2 cellular contexts compared by ENCODE assay signal in the genomic region with DNA sequence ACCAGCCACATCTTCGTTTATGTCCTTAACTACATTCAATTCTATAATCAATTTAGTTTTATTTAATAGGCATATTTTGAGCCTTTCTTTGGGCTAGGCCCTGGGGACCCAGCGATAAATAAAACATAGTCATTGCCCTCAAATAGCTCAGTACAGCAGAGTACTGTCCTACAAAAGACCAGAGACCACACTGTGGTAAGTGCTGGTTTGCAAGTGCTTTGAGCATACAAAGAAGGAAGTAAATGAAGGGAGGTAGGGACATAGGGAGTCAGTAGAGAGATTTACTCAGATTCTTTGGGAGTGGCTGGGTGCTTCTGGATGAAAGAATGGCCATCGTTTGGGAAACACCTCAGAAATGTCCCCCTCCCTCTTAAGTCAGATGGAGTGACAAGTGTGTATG.
TF ChIP-seq lines count a peak whose summit lies in the region.

No MANE protein-coding gene starts in this region.

TF ChIP-seq in GM23338, 12 proteins besides CTCF, POLR2A, EP300 and RAD21 (continues in another document):
- TF ChIP-seq ETS1 (IDR thresholded peaks at IDR 0.05) (no peak), NANOG (IDR thresholded peaks at IDR 0.05; ENCODE audit: borderline replicate concordance) (no peak), REST (IDR thresholded peaks at IDR 0.05; ENCODE audit: unreplicated experiment) (no peak), ZNF462 (CRISPR knock-in tag; IDR thresholded peaks at IDR 0.05) (no peak), EZH2 (IDR thresholded peaks at IDR 0.05; ENCODE audit: low read depth, unreplicated experiment) (no peak), EZH2phosphoT487 (IDR thresholded peaks at IDR 0.05; ENCODE audit: unreplicated experiment) (no peak), ZNF331 (CRISPR knock-in tag; IDR thresholded peaks at IDR 0.05; ENCODE audit: low read depth) (no peak), JUNB (IDR thresholded peaks at IDR 0.05; ENCODE audit: unreplicated experiment) (no peak), POLR2AphosphoS5 (IDR thresholded peaks at IDR 0.05; ENCODE audit: low read depth) (no peak), STAT1 (IDR thresholded peaks at IDR 0.05; ENCODE audit: unreplicated experiment) (no peak)

TF ChIP-seq in GM12891, 5 proteins besides CTCF, POLR2A, EP300 and RAD21:
- TF ChIP-seq PAX5 (IDR thresholded peaks at IDR 0.05; ENCODE audit: insufficient read depth, low read length, severe bottlenecking) (no peak), TAF1 (IDR thresholded peaks at IDR 0.05; ENCODE audit: low read depth, low read length) (no peak), POU2F2 (IDR thresholded peaks at IDR 0.05; ENCODE audit: low read depth, low read length) (no peak), POLR2AphosphoS5 (IDR thresholded peaks at IDR 0.05; ENCODE audit: low read depth, low read length) (no peak), SPI1 (IDR thresholded peaks at IDR 0.05; ENCODE audit: low read depth, low read length) (no peak)
